ENCODE assay signal across 1 cellular context in the genomic region with DNA sequence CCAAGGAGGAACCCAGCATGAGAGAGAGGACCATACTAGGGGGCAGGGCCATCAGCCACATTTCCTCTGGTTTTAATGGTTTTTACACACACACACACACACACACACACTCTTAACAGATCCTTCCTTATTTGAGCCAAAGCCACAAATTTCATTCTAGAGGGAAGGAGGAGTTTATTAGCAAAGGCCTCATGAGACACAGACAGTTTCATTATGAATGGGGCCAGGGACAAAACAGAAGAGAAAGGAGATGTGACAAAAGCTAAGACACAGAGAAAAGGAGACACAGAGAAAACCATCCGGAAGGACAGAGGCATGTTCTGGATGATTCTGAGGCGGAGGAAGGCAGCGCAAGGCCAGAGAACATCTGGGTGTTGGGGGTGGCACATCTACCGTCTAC.
A peak's percentile ranks its signal among the peaks of the same experiment; 100 is the strongest.
TF ChIP-seq lines count a peak whose summit lies in the region.

No MANE protein-coding gene starts in this region.

TF ChIP-seq in GM12878, 131 proteins besides CTCF, POLR2A, EP300 and RAD21 (continued from another document and continues in another):
- TF ChIP-seq BACH1 (IDR thresholded peaks at IDR 0.05; ENCODE audit: borderline replicate concordance), result no peak; the same call in 1 of the 2 replicates
- no peak for TF ChIP-seq SMAD1 (IDR thresholded peaks at IDR 0.05; ENCODE audit: low read depth, partially characterized antibody)
- TF ChIP-seq NR2C2 (IDR thresholded peaks at IDR 0.05; ENCODE audit: borderline replicate concordance, control insufficient read depth, insufficient read length, low read depth), result no peak
- peak; percentile 100 for TF ChIP-seq IKZF2 (IDR thresholded peaks at IDR 0.05)
- TF ChIP-seq, protein P1, sequence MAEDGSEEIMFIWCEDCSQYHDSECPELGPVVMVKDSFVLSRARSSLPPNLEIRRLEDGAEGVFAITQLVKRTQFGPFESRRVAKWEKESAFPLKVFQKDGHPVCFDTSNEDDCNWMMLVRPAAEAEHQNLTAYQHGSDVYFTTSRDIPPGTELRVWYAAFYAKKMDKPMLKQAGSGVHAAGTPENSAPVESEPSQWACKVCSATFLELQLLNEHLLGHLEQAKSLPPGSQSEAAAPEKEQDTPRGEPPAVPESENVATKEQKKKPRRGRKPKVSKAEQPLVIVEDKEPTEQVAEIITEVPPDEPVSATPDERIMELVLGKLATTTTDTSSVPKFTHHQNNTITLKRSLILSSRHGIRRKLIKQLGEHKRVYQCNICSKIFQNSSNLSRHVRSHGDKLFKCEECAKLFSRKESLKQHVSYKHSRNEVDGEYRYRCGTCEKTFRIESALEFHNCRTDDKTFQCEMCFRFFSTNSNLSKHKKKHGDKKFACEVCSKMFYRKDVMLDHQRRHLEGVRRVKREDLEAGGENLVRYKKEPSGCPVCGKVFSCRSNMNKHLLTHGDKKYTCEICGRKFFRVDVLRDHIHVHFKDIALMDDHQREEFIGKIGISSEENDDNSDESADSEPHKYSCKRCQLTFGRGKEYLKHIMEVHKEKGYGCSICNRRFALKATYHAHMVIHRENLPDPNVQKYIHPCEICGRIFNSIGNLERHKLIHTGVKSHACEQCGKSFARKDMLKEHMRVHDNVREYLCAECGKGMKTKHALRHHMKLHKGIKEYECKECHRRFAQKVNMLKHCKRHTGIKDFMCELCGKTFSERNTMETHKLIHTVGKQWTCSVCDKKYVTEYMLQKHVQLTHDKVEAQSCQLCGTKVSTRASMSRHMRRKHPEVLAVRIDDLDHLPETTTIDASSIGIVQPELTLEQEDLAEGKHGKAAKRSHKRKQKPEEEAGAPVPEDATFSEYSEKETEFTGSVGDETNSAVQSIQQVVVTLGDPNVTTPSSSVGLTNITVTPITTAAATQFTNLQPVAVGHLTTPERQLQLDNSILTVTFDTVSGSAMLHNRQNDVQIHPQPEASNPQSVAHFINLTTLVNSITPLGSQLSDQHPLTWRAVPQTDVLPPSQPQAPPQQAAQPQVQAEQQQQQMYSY (CRISPR knock-in tag; IDR thresholded peaks at IDR 0.05), result no peak
- TF ChIP-seq EED (IDR thresholded peaks at IDR 0.05; ENCODE audit: low read depth), result peak; percentile 99
- TF ChIP-seq HSF1 (IDR thresholded peaks at IDR 0.05; ENCODE audit: low read depth, low read length), result peak; percentile 86; the same call in 1 of the 2 replicates
- peak; percentile 98 for TF ChIP-seq RUNX3 (IDR thresholded peaks at IDR 0.05; ENCODE audit: low read length)
- peak in 1 of 2 experiments; percentile 95; a peak in 2 of 4 replicates for TF ChIP-seq ETV6 (conservative IDR thresholded peaks at IDR 0.05 in 1 of 2, IDR thresholded peaks at IDR 0.05 in 1 of 2; ENCODE audit: borderline replicate concordance in 1 of 2, low read depth in 1 of 2)
- peak; percentile 62; the same call in 1 of the 2 replicates for TF ChIP-seq ZBED1 (IDR thresholded peaks at IDR 0.05; ENCODE audit: borderline replicate concordance)
- no peak for TF ChIP-seq NFYA (IDR thresholded peaks at IDR 0.05; ENCODE audit: borderline replicate concordance, low read depth, low read length)
- no peak for TF ChIP-seq EZH2 (IDR thresholded peaks at IDR 0.05; ENCODE audit: borderline replicate concordance, control insufficient read depth, low read depth, low read length)
- TF ChIP-seq TARDBP (IDR thresholded peaks at IDR 0.05; ENCODE audit: borderline replicate concordance), result no peak
- TF ChIP-seq ZNF384 (IDR thresholded peaks at IDR 0.05; ENCODE audit: borderline replicate concordance, low read depth, low read length), result no peak
- TF ChIP-seq PAX8 (IDR thresholded peaks at IDR 0.05), result no peak
- TF ChIP-seq EGR1 (IDR thresholded peaks at IDR 0.05; ENCODE audit: borderline replicate concordance in 1 of 2, low read depth in 2 of 2, low read length in 2 of 2), result 0 out of 3 replicates have a peak, but pooled peaks of 1 of the 2 experiments have one; percentile 15
- TF ChIP-seq FOXM1 (IDR thresholded peaks at IDR 0.05; ENCODE audit: low read depth, low read length), result no peak
- TF ChIP-seq BCLAF1 (IDR thresholded peaks at IDR 0.05), result no peak
- TF ChIP-seq MLLT1 (IDR thresholded peaks at IDR 0.05), result peak; percentile 82
- peak; percentile 97 for TF ChIP-seq RELB (IDR thresholded peaks at IDR 0.05; ENCODE audit: low read depth)
- TF ChIP-seq ZNF274 (IDR thresholded peaks at IDR 0.05; ENCODE audit: insufficient read depth, insufficient read length), result no peak
- no peak; the same call in 1 of the 2 replicates for TF ChIP-seq RB1 (IDR thresholded peaks at IDR 0.05; ENCODE audit: borderline replicate concordance)
- no peak for TF ChIP-seq NRF1 (conservative IDR thresholded peaks at IDR 0.05; ENCODE audit: low read depth, low read length)
- no peak for TF ChIP-seq NR2C1 (IDR thresholded peaks at IDR 0.05)
- TF ChIP-seq, protein P2, sequence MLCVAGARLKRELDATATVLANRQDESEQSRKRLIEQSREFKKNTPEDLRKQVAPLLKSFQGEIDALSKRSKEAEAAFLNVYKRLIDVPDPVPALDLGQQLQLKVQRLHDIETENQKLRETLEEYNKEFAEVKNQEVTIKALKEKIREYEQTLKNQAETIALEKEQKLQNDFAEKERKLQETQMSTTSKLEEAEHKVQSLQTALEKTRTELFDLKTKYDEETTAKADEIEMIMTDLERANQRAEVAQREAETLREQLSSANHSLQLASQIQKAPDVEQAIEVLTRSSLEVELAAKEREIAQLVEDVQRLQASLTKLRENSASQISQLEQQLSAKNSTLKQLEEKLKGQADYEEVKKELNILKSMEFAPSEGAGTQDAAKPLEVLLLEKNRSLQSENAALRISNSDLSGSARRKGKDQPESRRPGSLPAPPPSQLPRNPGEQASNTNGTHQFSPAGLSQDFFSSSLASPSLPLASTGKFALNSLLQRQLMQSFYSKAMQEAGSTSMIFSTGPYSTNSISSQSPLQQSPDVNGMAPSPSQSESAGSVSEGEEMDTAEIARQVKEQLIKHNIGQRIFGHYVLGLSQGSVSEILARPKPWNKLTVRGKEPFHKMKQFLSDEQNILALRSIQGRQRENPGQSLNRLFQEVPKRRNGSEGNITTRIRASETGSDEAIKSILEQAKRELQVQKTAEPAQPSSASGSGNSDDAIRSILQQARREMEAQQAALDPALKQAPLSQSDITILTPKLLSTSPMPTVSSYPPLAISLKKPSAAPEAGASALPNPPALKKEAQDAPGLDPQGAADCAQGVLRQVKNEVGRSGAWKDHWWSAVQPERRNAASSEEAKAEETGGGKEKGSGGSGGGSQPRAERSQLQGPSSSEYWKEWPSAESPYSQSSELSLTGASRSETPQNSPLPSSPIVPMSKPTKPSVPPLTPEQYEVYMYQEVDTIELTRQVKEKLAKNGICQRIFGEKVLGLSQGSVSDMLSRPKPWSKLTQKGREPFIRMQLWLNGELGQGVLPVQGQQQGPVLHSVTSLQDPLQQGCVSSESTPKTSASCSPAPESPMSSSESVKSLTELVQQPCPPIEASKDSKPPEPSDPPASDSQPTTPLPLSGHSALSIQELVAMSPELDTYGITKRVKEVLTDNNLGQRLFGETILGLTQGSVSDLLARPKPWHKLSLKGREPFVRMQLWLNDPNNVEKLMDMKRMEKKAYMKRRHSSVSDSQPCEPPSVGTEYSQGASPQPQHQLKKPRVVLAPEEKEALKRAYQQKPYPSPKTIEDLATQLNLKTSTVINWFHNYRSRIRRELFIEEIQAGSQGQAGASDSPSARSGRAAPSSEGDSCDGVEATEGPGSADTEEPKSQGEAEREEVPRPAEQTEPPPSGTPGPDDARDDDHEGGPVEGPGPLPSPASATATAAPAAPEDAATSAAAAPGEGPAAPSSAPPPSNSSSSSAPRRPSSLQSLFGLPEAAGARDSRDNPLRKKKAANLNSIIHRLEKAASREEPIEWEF (IDR thresholded peaks at IDR 0.05; ENCODE audit: insufficient replicate concordance, low read depth, low read length), result peak; percentile 80
- no peak for TF ChIP-seq KLF5 (IDR thresholded peaks at IDR 0.05; ENCODE audit: partially characterized antibody)
- no peak for TF ChIP-seq NFXL1 (IDR thresholded peaks at IDR 0.05; ENCODE audit: borderline replicate concordance)
- peak in 1 of 2 experiments; percentile 68; a peak in 1 of 4 replicates for TF ChIP-seq SRF (IDR thresholded peaks at IDR 0.05; ENCODE audit: low read depth in 2 of 2, low read length in 2 of 2)
- TF ChIP-seq FOS (IDR thresholded peaks at IDR 0.05; ENCODE audit: borderline replicate concordance, extremely low read depth, insufficient read length), result no peak
- TF ChIP-seq, protein P3, sequence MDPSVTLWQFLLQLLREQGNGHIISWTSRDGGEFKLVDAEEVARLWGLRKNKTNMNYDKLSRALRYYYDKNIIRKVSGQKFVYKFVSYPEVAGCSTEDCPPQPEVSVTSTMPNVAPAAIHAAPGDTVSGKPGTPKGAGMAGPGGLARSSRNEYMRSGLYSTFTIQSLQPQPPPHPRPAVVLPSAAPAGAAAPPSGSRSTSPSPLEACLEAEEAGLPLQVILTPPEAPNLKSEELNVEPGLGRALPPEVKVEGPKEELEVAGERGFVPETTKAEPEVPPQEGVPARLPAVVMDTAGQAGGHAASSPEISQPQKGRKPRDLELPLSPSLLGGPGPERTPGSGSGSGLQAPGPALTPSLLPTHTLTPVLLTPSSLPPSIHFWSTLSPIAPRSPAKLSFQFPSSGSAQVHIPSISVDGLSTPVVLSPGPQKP (IDR thresholded peaks at IDR 0.05; ENCODE audit: low read depth, low read length), result no peak
- TF ChIP-seq SP1 (IDR thresholded peaks at IDR 0.05; ENCODE audit: low read depth, low read length), result peak; percentile 33
- no peak for TF ChIP-seq ZBTB11 (CRISPR knock-in tag; IDR thresholded peaks at IDR 0.05)
